In the genomic region with DNA sequence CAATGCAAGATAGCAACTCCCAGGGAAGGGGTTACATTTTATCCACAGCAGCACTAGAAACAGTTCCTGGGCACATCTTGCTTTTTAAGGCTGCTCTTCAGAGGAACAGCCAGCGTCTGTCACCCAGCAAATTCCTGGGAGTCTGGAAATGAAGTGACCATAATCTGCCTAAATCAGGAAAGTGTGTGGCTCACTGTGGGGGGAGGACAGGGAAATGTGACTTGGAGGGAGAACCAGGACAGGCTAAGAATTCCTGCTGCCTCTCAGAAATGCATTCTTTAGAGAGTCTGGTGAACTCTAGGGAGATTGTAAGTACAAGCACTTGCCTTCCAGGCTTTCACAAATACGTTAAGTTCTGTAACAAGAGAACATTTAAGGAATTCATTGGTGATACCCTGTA, we compare ENCODE assay signal across 23 cellular contexts.
DNase-seq lines count a peak whose midpoint lies in the region; ATAC-seq and TF ChIP-seq lines count a peak whose summit lies in the region.
"Had no signal": no experiment of that assay in that cellular context is flagged by ENCODE, and none has a peak within 500 bp of the region (broad histone marks: within the 10 kb centered on the region; RNA-seq: fewer than 3 reads in every experiment).

No MANE protein-coding gene starts in this region.

- H3K79me2 ChIP-seq in SK-N-SH (ENCODE audit: insufficient read depth): no peaks in the 10 kb centered on the region
- H3K79me2 ChIP-seq in fibroblast of lung (ENCODE audit: control insufficient read depth, insufficient read depth, low read length): no peaks in the 10 kb centered on the region
- H3K79me2 ChIP-seq: hepatocyte had no signal

- ATAC-seq in HG02623 (IDR thresholded peaks at IDR 0.05; ENCODE audit: unreplicated experiment): no peak
- ATAC-seq: left lung; stimulated activated naive CD8-positive, alpha-beta T cell treated with anti-CD3 and anti-CD28 coated beads, Interleukin-15, amount 100 ng/mL, for 72 hours had no signal

- CTCF ChIA-PET in SK-N-SH (lab: Yijun Ruan, JAX): no interaction called here

- POLR2A ChIA-PET in SK-N-SH (lab: Yijun Ruan, JAX): no interaction called here

- H3K9ac ChIP-seq in SK-N-SH: peak overlapping the region; percentile 21; the same call in 1 of the 2 replicates
- no peak overlapping the region for H3K9ac ChIP-seq in fibroblast of lung (ENCODE audit: insufficient read depth, low read length)

- H3K9me2 ChIP-seq in SK-N-SH: no peaks in the 10 kb centered on the region

- 0 out of 4 replicates have a peak, but pooled peaks of 1 of the 2 experiments have one; percentile 15 for TF ChIP-seq EP300 in SK-N-SH (IDR thresholded peaks at IDR 0.05; ENCODE audit: borderline replicate concordance in 1 of 2, low read depth in 1 of 2, low read length in 1 of 2)

- H3K27me3 ChIP-seq in SK-N-SH (ENCODE audit: insufficient read depth) (no peaks in the 10 kb centered on the region), fibroblast of lung (ENCODE audit: control insufficient read depth, insufficient read depth, low read length) (no peaks in the 10 kb centered on the region), H7 (ENCODE audit: control insufficient read depth, insufficient read depth, low read length) (no peaks in the 10 kb centered on the region)
- H3K27me3 ChIP-seq: hepatocyte, left lung, thyroid gland had no signal

- H3F3A ChIP-seq in SK-N-SH (replicated peaks; ENCODE audit: insufficient read depth): peaks cover 17% of the 10 kb centered on the region

- no peak for TF ChIP-seq CTCF in SK-N-SH (IDR thresholded peaks at IDR 0.05)
- no peak for TF ChIP-seq CTCF in fibroblast of lung (conservative IDR thresholded peaks at IDR 0.05 in 1 of 2, IDR thresholded peaks at IDR 0.05 in 1 of 2; ENCODE audit: low read depth in 1 of 2, low read length in 2 of 2)
- no peak for TF ChIP-seq CTCF in retinal pigment epithelial cell (conservative IDR thresholded peaks at IDR 0.05; ENCODE audit: low read depth, low read length)

- TF ChIP-seq RAD21 in SK-N-SH (IDR thresholded peaks at IDR 0.05; ENCODE audit: low read length): no peak

- H3K36me3 ChIP-seq in SK-N-SH (replicated peaks in 1 of 2; ENCODE audit: control insufficient read depth in 1 of 2, insufficient read depth in 2 of 2, low read length in 1 of 2): no peaks in the 10 kb centered on the region
- no peaks in the 10 kb centered on the region for H3K36me3 ChIP-seq in fibroblast of lung (ENCODE audit: control insufficient read depth, insufficient read depth, low read length)
- H3K36me3 ChIP-seq in H7 (replicated peaks; ENCODE audit: control insufficient read depth, insufficient read depth, low read length): no peaks in the 10 kb centered on the region; the same call in 1 of the 2 replicates
- H3K36me3 ChIP-seq: left lung, thyroid gland had no signal

- H3K4me2 ChIP-seq in SK-N-SH (peak overlapping the region; percentile 21; the same call in 1 of the 2 replicates), fibroblast of lung (ENCODE audit: extremely low read depth, insufficient read depth, low read length) (no peak overlapping the region)
- H3K4me2 ChIP-seq: hepatocyte had no signal

- H3K4me1 ChIP-seq in SK-N-SH (ENCODE audit: control insufficient read depth in 1 of 2, insufficient read depth in 2 of 2, low read depth in 1 of 2, low read length in 1 of 2): peaks cover 0 to 10% of the 10 kb centered on the region in 2 experiments; a peak in 2 of 4 replicates
- H3K4me1 ChIP-seq in fibroblast of lung (ENCODE audit: control insufficient read depth, extremely low read depth, insufficient read depth, low read length): peaks cover 2% of the 10 kb centered on the region
- H3K4me1 ChIP-seq: left lung, thyroid gland had no signal

- H3K4me3 ChIP-seq in SK-N-SH (ENCODE audit: low read depth in 2 of 2, low read length in 1 of 2): no peak overlapping the region
- H3K4me3 ChIP-seq in fibroblast of lung (replicated peaks in 1 of 4; ENCODE audit: control extremely low read depth in 1 of 4, insufficient read depth in 1 of 4, low read depth in 3 of 4, low read length in 4 of 4): no peak overlapping the region
- H3K4me3 ChIP-seq in retinal pigment epithelial cell (ENCODE audit: low read length): no peak overlapping the region
- H3K4me3 ChIP-seq in H7 (ENCODE audit: insufficient read depth, low read depth, low read length): no peak overlapping the region
- H3K4me3 ChIP-seq: hepatocyte, left lung, thyroid gland had no signal

- H3K27ac ChIP-seq in SK-N-SH (ENCODE audit: low read depth in 2 of 2, low read length in 1 of 2) (peak overlapping the region; percentile 24 to 73; a peak in 3 of 4 replicates), fibroblast of lung (ENCODE audit: insufficient read depth, low read length) (no peak overlapping the region)
- H3K27ac ChIP-seq: hepatocyte, left lung, thyroid gland had no signal

- DNase-seq in ELR (ENCODE audit: low read depth): peak; percentile 28
- no peak for DNase-seq in SK-N-SH
- peak in 1 of 2 donors; percentile 31 for DNase-seq in fibroblast of lung (ENCODE audit: low read depth in 2 of 2)
- DNase-seq in retinal pigment epithelial cell (ENCODE audit: low read depth): peak; percentile 13
- no peak for DNase-seq in C1 segment of cervical spinal cord (lab: John Stamatoyannopoulos, UW)
- no peak for DNase-seq in H7
- no peak for DNase-seq in Kasumi-1 (lab: John Stamatoyannopoulos, UW)
- DNase-seq: activated CD4-positive, alpha-beta T cell treated with anti-CD3 and anti-CD28 coated beads, Interleukin-2, amount 50 U/mL, for 1 hour; activated naive CD4-positive, alpha-beta T cell treated with anti-CD3 and anti-CD28 coated beads, Interleukin-2, amount 50 U/mL, for 16 hours; CD4-positive, alpha-beta memory T cell; cerebellar nuclear complex; foreskin melanocyte; GOT3; immature natural killer cell; left lung; NCI-H1105; NCI-H2081; Right ventricle myocardium superior; stimulated activated naive CD8-positive, alpha-beta T cell treated with anti-CD3 and anti-CD28 coated beads, Interleukin-15, amount 100 ng/mL, for 72 hours; T-helper 9 cell; thyroid gland had no signal

- H2AFZ ChIP-seq in SK-N-SH (ENCODE audit: low read depth) (peak overlapping the region; percentile 57; the same call in 1 of the 2 replicates), fibroblast of lung (ENCODE audit: low read length) (peak overlapping the region; percentile 45)
- H2AFZ ChIP-seq: hepatocyte had no signal

- no peaks in the 10 kb centered on the region for H4K20me1 ChIP-seq in SK-N-SH (ENCODE audit: insufficient read depth)
- H4K20me1 ChIP-seq in fibroblast of lung (ENCODE audit: control insufficient read depth, extremely low read depth, insufficient read depth, low read length): no peaks in the 10 kb centered on the region

- 8% methylated on average over 2 of the region's 2 CpGs for WGBS in SK-N-SH (ENCODE audit: low lambda C conversion rate)

- H3K9me3 ChIP-seq in SK-N-SH (no peaks in the 10 kb centered on the region), fibroblast of lung (ENCODE audit: control insufficient read depth, insufficient read depth, low read depth, low read length) (no peaks in the 10 kb centered on the region)
- H3K9me3 ChIP-seq: thyroid gland had no signal

TF ChIP-seq in SK-N-SH, 30 proteins besides CTCF, POLR2A, EP300 and RAD21:
- TF ChIP-seq YY1 (IDR thresholded peaks at IDR 0.05; ENCODE audit: low read depth) (no peak), TCF12 (IDR thresholded peaks at IDR 0.05) (0 out of 2 replicates have a peak, but pooled peaks have one; percentile 20), JUND (IDR thresholded peaks at IDR 0.05) (0 out of 2 replicates have a peak, but pooled peaks have one; percentile 5)
TF ChIP-seq in SK-N-SH: peak in this region for 2.

Comparison
In these comparisons a context has a peak if more than half of its experiments do, and no peak if none do; other contexts are left out.
1. DNase-seq: peak in ELR (single experiment) and retinal pigment epithelial cell (single experiment); none in SK-N-SH (single experiment), C1 segment of cervical spinal cord (0 of 14), H7 (single experiment) and Kasumi-1 (0 of 2).